1 cellular context compared by ENCODE assay signal in genomic region chr22:30234325-30234724, GRCh38.
TF ChIP-seq lines count a peak whose summit lies in the region.

No MANE protein-coding gene starts in this region.

TF ChIP-seq in HEK293T, 16 proteins besides CTCF, POLR2A, EP300 and RAD21:
- peak; percentile 60 for TF ChIP-seq ZNF384 (IDR thresholded peaks at IDR 0.05)
TF ChIP-seq in HEK293T: peak in this region for 1; not testable (repeated sequence) for 15.
